Comparison of ENCODE assay signal across 1 cellular context in genomic region chr12:56266634-56267442, GRCh38.
TF ChIP-seq lines count a peak whose summit lies in the region.

COQ10A (plus strand) TSS chr12:56266942; CDS start chr12:56267119, 177 bp downstream.

TF ChIP-seq in SK-N-SH, 30 proteins besides CTCF, POLR2A, EP300 and RAD21 (continued from another document):
- TF ChIP-seq USF1 (IDR thresholded peaks at IDR 0.05; ENCODE audit: borderline replicate concordance, low read depth): no peak
- TF ChIP-seq FOXJ3 (CRISPR knock-in tag; IDR thresholded peaks at IDR 0.05): no peak
- TF ChIP-seq SMC3 (IDR thresholded peaks at IDR 0.05; ENCODE audit: low read depth, low read length): no peak
- TF ChIP-seq IRF3 (IDR thresholded peaks at IDR 0.05; ENCODE audit: low read depth, low read length): 0 out of 2 replicates have a peak, but pooled peaks have one; percentile 5
- TF ChIP-seq MXI1 (IDR thresholded peaks at IDR 0.05; ENCODE audit: low read depth, low read length): peak; percentile 84
- no peak for TF ChIP-seq YY1 (IDR thresholded peaks at IDR 0.05; ENCODE audit: low read depth)
- no peak for TF ChIP-seq FOSL2 (IDR thresholded peaks at IDR 0.05; ENCODE audit: borderline replicate concordance, low read depth)
- TF ChIP-seq EZH2phosphoT487 (IDR thresholded peaks at IDR 0.05; ENCODE audit: borderline replicate concordance, low read depth): no peak
- TF ChIP-seq REST (IDR thresholded peaks at IDR 0.05; ENCODE audit: low read depth, low read length): no peak
- peak; percentile 83 for TF ChIP-seq GABPA (IDR thresholded peaks at IDR 0.05; ENCODE audit: low read depth)
- peak; percentile 82 for TF ChIP-seq MAX (IDR thresholded peaks at IDR 0.05; ENCODE audit: low read depth)
- TF ChIP-seq CHD2 (IDR thresholded peaks at IDR 0.05; ENCODE audit: low read length, partially characterized antibody): peak; percentile 23
- TF ChIP-seq MEF2A (IDR thresholded peaks at IDR 0.05; ENCODE audit: borderline replicate concordance, low read depth): no peak
- no peak for TF ChIP-seq JUND (IDR thresholded peaks at IDR 0.05)
- TF ChIP-seq NRF1 (IDR thresholded peaks at IDR 0.05; ENCODE audit: low read depth, low read length): peak; percentile 62
TF ChIP-seq in SK-N-SH: peak in this region for 11.
